In the genomic region with DNA sequence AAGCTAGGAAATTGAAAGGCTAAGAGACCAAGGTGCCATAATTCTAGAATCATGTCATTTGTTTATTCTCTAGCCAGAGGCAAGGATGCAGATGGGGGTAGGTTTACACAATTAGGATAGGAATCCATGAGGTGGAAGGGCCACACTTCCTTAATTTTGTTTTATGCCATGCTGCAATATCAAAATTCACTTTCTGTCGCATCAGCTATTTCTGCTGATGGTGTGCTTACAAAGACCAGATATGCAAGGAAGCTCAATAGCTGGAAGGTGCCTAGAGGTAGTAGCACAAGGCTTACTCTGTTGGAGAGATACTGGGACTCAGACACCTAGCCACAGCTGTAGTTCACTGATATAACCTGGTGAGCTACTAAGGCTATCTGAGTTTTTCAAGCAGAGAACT, we compare ENCODE assay signal across 3 cellular contexts.
TF ChIP-seq lines count a peak whose summit lies in the region.

No MANE protein-coding gene starts in this region.

TF ChIP-seq in A549, 52 proteins besides CTCF, POLR2A, EP300 and RAD21:
- no peak for TF ChIP-seq SMC3 (IDR thresholded peaks at IDR 0.05)
- TF ChIP-seq MAFK (IDR thresholded peaks at IDR 0.05; ENCODE audit: partially characterized antibody) = peak; percentile 71

TF ChIP-seq in IMR-90, 13 proteins besides CTCF, POLR2A, EP300 and RAD21:
- peak; percentile 84 for TF ChIP-seq MAFK (IDR thresholded peaks at IDR 0.05; ENCODE audit: low read depth, low read length)
- TF ChIP-seq MXI1 (IDR thresholded peaks at IDR 0.05; ENCODE audit: borderline replicate concordance, low read depth, low read length) = no peak
- no peak for TF ChIP-seq RFX5 (IDR thresholded peaks at IDR 0.05; ENCODE audit: low read depth, low read length)
- no peak for TF ChIP-seq CEBPB (IDR thresholded peaks at IDR 0.05; ENCODE audit: low read depth, low read length)

TF ChIP-seq in K562, 482 proteins besides CTCF, POLR2A, EP300 and RAD21:
- TF ChIP-seq MAFK (IDR thresholded peaks at IDR 0.05; ENCODE audit: low read length) (peak; percentile 19; the same call in 1 of the 2 replicates), ILF3 (IDR thresholded peaks at IDR 0.05; ENCODE audit: borderline replicate concordance) (no peak), MAFF (IDR thresholded peaks at IDR 0.05; ENCODE audit: low read length) (0 out of 2 replicates have a peak, but pooled peaks have one; percentile 34), ZNF316 (IDR thresholded peaks at IDR 0.05) (0 out of 2 replicates have a peak, but pooled peaks have one; percentile 34), ILK (tag; IDR thresholded peaks at IDR 0.05; ENCODE audit: borderline replicate concordance, low read depth) (no peak)
TF ChIP-seq in K562: peak in this region for 3.
